Comparison of ENCODE assay signal across 1 cellular context in genomic region chr1:6321205-6321604, GRCh38.
TF ChIP-seq lines count a peak whose summit lies in the region.

No MANE protein-coding gene starts in this region.

TF ChIP-seq in WTC11, 78 proteins besides CTCF, POLR2A, EP300 and RAD21 (continued from another document):
- no peak for TF ChIP-seq AR (CRISPR knock-in tag; IDR thresholded peaks at IDR 0.05)
- TF ChIP-seq TEAD4 (CRISPR knock-in tag; IDR thresholded peaks at IDR 0.05) = no peak
- no peak for TF ChIP-seq MLX (CRISPR knock-in tag; IDR thresholded peaks at IDR 0.05)
- no peak for TF ChIP-seq TCF7 (CRISPR knock-in tag; IDR thresholded peaks at IDR 0.05; ENCODE audit: low read depth)
- no peak for TF ChIP-seq ERG (CRISPR knock-in tag; IDR thresholded peaks at IDR 0.05)
- no peak for TF ChIP-seq IRF2 (CRISPR knock-in tag; IDR thresholded peaks at IDR 0.05; ENCODE audit: borderline replicate concordance, low read depth)
- TF ChIP-seq HMGXB4 (CRISPR knock-in tag; IDR thresholded peaks at IDR 0.05) = no peak
- no peak for TF ChIP-seq NFYB (CRISPR knock-in tag; conservative IDR thresholded peaks at IDR 0.05; ENCODE audit: low read depth)
